In the genomic region with DNA sequence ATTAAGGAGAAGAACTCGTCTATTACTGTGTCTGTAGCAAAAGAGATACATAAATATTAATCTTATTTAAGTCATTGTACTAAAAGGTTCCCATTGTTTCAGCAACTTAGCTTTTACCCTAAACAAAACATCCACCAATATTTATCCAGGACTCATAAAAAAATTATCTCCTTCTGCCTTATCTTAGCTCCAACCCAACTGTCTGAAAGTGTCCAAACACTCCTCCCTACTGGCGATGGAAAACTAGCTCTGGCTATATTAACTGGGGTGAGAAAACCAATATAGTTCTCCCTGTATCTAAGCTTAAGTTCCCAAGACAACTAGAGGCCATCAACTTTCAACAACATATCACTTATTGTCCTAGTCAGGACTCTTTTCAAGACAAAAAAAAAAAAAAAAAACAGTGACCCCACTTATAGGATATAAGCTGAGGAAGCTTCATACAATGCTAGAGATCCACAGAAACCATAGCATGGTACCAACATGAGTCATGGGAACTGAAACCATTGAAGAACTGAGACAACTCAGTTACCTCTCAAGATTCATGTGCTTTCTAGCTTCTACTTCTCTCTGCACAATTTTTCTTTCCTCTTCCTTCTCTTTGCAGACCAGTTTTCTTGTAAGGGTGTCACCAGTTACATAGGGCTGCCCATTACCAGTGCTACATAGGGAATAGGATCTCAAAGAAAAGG, we compare ENCODE assay signal across 11 cellular contexts.
DNase-seq lines count a peak whose midpoint lies in the region; ATAC-seq and TF ChIP-seq lines count a peak whose summit lies in the region.
"Had no signal": no experiment of that assay in that cellular context is flagged by ENCODE, and none has a peak within 500 bp of the region (broad histone marks: within the 10 kb centered on the region; RNA-seq: fewer than 3 reads in every experiment).

No MANE protein-coding gene starts in this region.

- TF ChIP-seq CTCF in IMR-90 (conservative IDR thresholded peaks at IDR 0.05; ENCODE audit: low read depth, low read length), result no peak
- TF ChIP-seq CTCF in osteoblast (IDR thresholded peaks at IDR 0.05; ENCODE audit: extremely low read depth, low read depth, low read length), result no peak

- H3K27ac ChIP-seq in IMR-90 (ENCODE audit: insufficient read depth, low read length), result no peak overlapping the region
- H3K27ac ChIP-seq in osteoblast (ENCODE audit: low read depth, low read length), result peak overlapping the region; percentile 26
- no peak overlapping the region for H3K27ac ChIP-seq in CD4-positive, alpha-beta memory T cell (ENCODE audit: low read depth, low read length)
- H3K27ac ChIP-seq: cardiac muscle cell, SK-N-MC had no signal

- H2BK120ac ChIP-seq in IMR-90 (ENCODE audit: low read depth, low read length), result peak overlapping the region; percentile 88

- H3K14ac ChIP-seq in IMR-90 (replicated peaks; ENCODE audit: low read depth, low read length), result peak overlapping the region; percentile 56

- no peak overlapping the region for H3K4me3 Mint-ChIP-seq in activated CD8-positive, alpha-beta memory T cell treated with anti-CD3 and anti-CD28 coated beads, Interleukin-2, amount 10 ng/mL, durations not matched to agents 7 days and 5 days
- no peak overlapping the region for H3K4me3 Mint-ChIP-seq in CD4-positive, alpha-beta memory T cell

- H2BK20ac ChIP-seq in IMR-90 (ENCODE audit: low read depth, low read length), result peak overlapping the region; percentile 89

- peak overlapping the region in 1 of 2 experiments; percentile 63; a peak in 2 of 4 replicates for H4K8ac ChIP-seq in IMR-90 (ENCODE audit: low read depth in 2 of 2, low read length in 2 of 2)

- POLR2A ChIA-PET in IMR-90 (lab: Charles Lee; ENCODE audit: unreplicated experiment), result no interaction called here
- POLR2A ChIA-PET in CD4-positive, alpha-beta memory T cell (lab: Charles Lee; ENCODE audit: partially characterized antibody), result interaction anchor here (1.0 kb wide), 1 partner anchor 41 kb away, joined by 3 read pairs; no protein-coding TSS in a partner anchor

- peak overlapping the region; percentile 78; the same call in 1 of the 2 replicates for H3K18ac ChIP-seq in IMR-90 (ENCODE audit: low read depth, low read length)

- peak; percentile 56 for ATAC-seq in activated CD8-positive, alpha-beta memory T cell treated with anti-CD3 and anti-CD28 coated beads, Interleukin-2, amount 10 ng/mL, durations not matched to agents 7 days and 5 days
- ATAC-seq in HG02588 (IDR thresholded peaks at IDR 0.05; ENCODE audit: unreplicated experiment), result peak; percentile 88
- ATAC-seq in IMR-90 (ENCODE audit: low read depth), result no peak

- peak overlapping the region; percentile 26 for H3K27ac Mint-ChIP-seq in activated CD8-positive, alpha-beta memory T cell treated with anti-CD3 and anti-CD28 coated beads, Interleukin-2, amount 10 ng/mL, durations not matched to agents 7 days and 5 days
- no peak overlapping the region for H3K27ac Mint-ChIP-seq in CD4-positive, alpha-beta memory T cell

- H2BK15ac ChIP-seq in IMR-90 (ENCODE audit: low read depth, low read length), result peak overlapping the region; percentile 89

- H3K4me3 ChIP-seq in IMR-90 (ENCODE audit: insufficient read depth, low read depth, low read length), result no peak overlapping the region
- no peak overlapping the region for H3K4me3 ChIP-seq in osteoblast (ENCODE audit: insufficient read depth, low read length)
- H3K4me3 ChIP-seq in CD4-positive, alpha-beta memory T cell (ENCODE audit: low read length in 2 of 2), result no peak overlapping the region
- H3K4me3 ChIP-seq: cardiac muscle cell, SK-N-MC had no signal

- peaks cover 6% of the 10 kb centered on the region for H3K36me3 Mint-ChIP-seq in activated CD8-positive, alpha-beta memory T cell treated with anti-CD3 and anti-CD28 coated beads, Interleukin-2, amount 10 ng/mL, durations not matched to agents 7 days and 5 days
- H3K36me3 Mint-ChIP-seq in CD4-positive, alpha-beta memory T cell, result no peaks in the 10 kb centered on the region

- H3K9me3 ChIP-seq in IMR-90 (ENCODE audit: control insufficient read depth, insufficient read depth, low read length), result no peaks in the 10 kb centered on the region
- no peaks in the 10 kb centered on the region for H3K9me3 ChIP-seq in osteoblast (ENCODE audit: low read depth, low read length)
- H3K9me3 ChIP-seq in CD4-positive, alpha-beta memory T cell (ENCODE audit: control insufficient read depth in 1 of 2, low read length in 2 of 2), result no peaks in the 10 kb centered on the region

- H2AK9ac ChIP-seq in IMR-90 (replicated peaks; ENCODE audit: low read depth, low read length, poor library complexity), result no peak overlapping the region

- peak overlapping the region; percentile 71 for H2AK5ac ChIP-seq in IMR-90 (ENCODE audit: low read depth, low read length)

- no peak overlapping the region for H3K9ac ChIP-seq in IMR-90 (ENCODE audit: low read depth, low read length)

- H2AFZ ChIP-seq in IMR-90 (replicated peaks; ENCODE audit: low read length, poor library complexity), result no peak overlapping the region
- H2AFZ ChIP-seq in osteoblast (ENCODE audit: low read length), result peak overlapping the region; percentile 61

- WGBS in IMR-90 (ENCODE audit: extremely low coverage in 2 of 2, insufficient read length in 1 of 2), 2 experiments, result no CpG with 5 or more reads among the region's 2 CpGs

- no peak overlapping the region for H3K56ac ChIP-seq in IMR-90 (ENCODE audit: extremely low read depth, insufficient read depth, low read length)

- intact Hi-C loops in IMR-90 (cut with micrococcal nuclease), result no loop called here
- intact Hi-C loops in CD4-positive, alpha-beta memory T cell (cut with micrococcal nuclease), result no loop called here

- peak overlapping the region; percentile 61 for H2BK5ac ChIP-seq in IMR-90 (ENCODE audit: low read depth, low read length, poor library complexity, severe bottlenecking)

- DNase-seq in activated CD8-positive, alpha-beta memory T cell treated with anti-CD3 and anti-CD28 coated beads, Interleukin-2, amount 10 ng/mL, durations not matched to agents 7 days and 5 days, result no peak
- DNase-seq in activated CD8-positive, alpha-beta memory T cell treated with anti-CD3 and anti-CD28 coated beads for 24 hours, result no peak
- DNase-seq in IMR-90 (peak; percentile 54), osteoblast (ENCODE audit: insufficient read length, low spot score, missing footprints) (no peak), NCI-H1436 treated with DMSO at 0.1 percent for 48 hours (lab: John Stamatoyannopoulos, UW) (no peak), DMS153 (lab: John Stamatoyannopoulos, UW) (no peak)
- DNase-seq in CD4-positive, alpha-beta memory T cell, result no peak
- DNase-seq: kidney had no signal

- H3K36me3 ChIP-seq in IMR-90 (ENCODE audit: control insufficient read depth, insufficient read depth, low read length) (no peaks in the 10 kb centered on the region), osteoblast (ENCODE audit: insufficient read depth, low read length) (no peaks in the 10 kb centered on the region)
- H3K36me3 ChIP-seq in CD4-positive, alpha-beta memory T cell (ENCODE audit: insufficient read depth, low read length), result no peaks in the 10 kb centered on the region
- H3K36me3 ChIP-seq: cardiac muscle cell had no signal

- no peak overlapping the region for H3K23ac ChIP-seq in IMR-90 (ENCODE audit: low read depth, low read length)

- H3K27me3 ChIP-seq in IMR-90 (ENCODE audit: control insufficient read depth, insufficient read depth, low read length) (no peaks in the 10 kb centered on the region), osteoblast (ENCODE audit: insufficient read depth, low read length) (no peaks in the 10 kb centered on the region)
- H3K27me3 ChIP-seq in CD4-positive, alpha-beta memory T cell (ENCODE audit: insufficient read depth, low read length), result no peaks in the 10 kb centered on the region
- H3K27me3 ChIP-seq: cardiac muscle cell had no signal

- peaks cover 10% of the 10 kb centered on the region; the same call in 1 of the 2 replicates for H3K4me1 ChIP-seq in IMR-90 (ENCODE audit: control insufficient read depth, insufficient read depth, low read length)
- peaks cover 49% of the 10 kb centered on the region for H3K4me1 ChIP-seq in osteoblast (ENCODE audit: insufficient read depth, low read length)
- H3K4me1 ChIP-seq in CD4-positive, alpha-beta memory T cell (ENCODE audit: insufficient read depth, low read length), result peaks cover 28% of the 10 kb centered on the region

- peak overlapping the region; percentile 67; the same call in 1 of the 2 replicates for H4K5ac ChIP-seq in IMR-90 (ENCODE audit: low read depth, low read length)

- peaks cover 0 to 10% of the 10 kb centered on the region in 2 experiments; a peak in 3 of 4 replicates for H3K79me1 ChIP-seq in IMR-90 (ENCODE audit: low read depth in 1 of 2, low read length in 2 of 2)

- no peak overlapping the region for H3K4me2 ChIP-seq in IMR-90 (ENCODE audit: low read depth, low read length)
- H3K4me2 ChIP-seq in osteoblast (ENCODE audit: insufficient read depth, low read length), result no peak overlapping the region

- H4K91ac ChIP-seq in IMR-90 (ENCODE audit: insufficient read depth, low read depth, low read length), result peak overlapping the region; percentile 66

- H3K27me3 Mint-ChIP-seq in activated CD8-positive, alpha-beta memory T cell treated with anti-CD3 and anti-CD28 coated beads, Interleukin-2, amount 10 ng/mL, durations not matched to agents 7 days and 5 days, result no peaks in the 10 kb centered on the region
- no peaks in the 10 kb centered on the region for H3K27me3 Mint-ChIP-seq in CD4-positive, alpha-beta memory T cell

- TF ChIP-seq RAD21 in IMR-90 (IDR thresholded peaks at IDR 0.05; ENCODE audit: low read length), result no peak

- CTCF ChIA-PET in activated CD8-positive, alpha-beta memory T cell treated with anti-CD3 and anti-CD28 coated beads, Interleukin-2, amount 10 ng/mL, durations not matched to agents 7 days and 5 days (lab: Charles Lee), result interaction anchor here (0.6 to 1.5 kb wide), 7 partner anchors 8 to 65 kb away, joined by 3 to 6 read pairs (median 3); no protein-coding TSS in a partner anchor
- CTCF ChIA-PET in IMR-90 (lab: Yijun Ruan, JAX), result interaction anchor here (1.0 to 1.5 kb wide), 2 partner anchors 15 to 19 kb away, joined by 3 to 4 read pairs; no protein-coding TSS in a partner anchor
- CTCF ChIA-PET in CD4-positive, alpha-beta memory T cell (lab: Charles Lee; ENCODE audit: partially characterized antibody), result no interaction called here

- no peak for TF ChIP-seq POLR2A in IMR-90 (IDR thresholded peaks at IDR 0.05; ENCODE audit: low read depth, low read length)

- H3K4ac ChIP-seq in IMR-90 (ENCODE audit: low read depth, low read length), result peak overlapping the region; percentile 80; the same call in 1 of the 2 replicates

- H3K79me2 ChIP-seq in osteoblast (ENCODE audit: insufficient read depth, low read length), result no peaks in the 10 kb centered on the region

- H3K9me3 Mint-ChIP-seq in activated CD8-positive, alpha-beta memory T cell treated with anti-CD3 and anti-CD28 coated beads, Interleukin-2, amount 10 ng/mL, durations not matched to agents 7 days and 5 days (ENCODE audit: low read depth), result no peaks in the 10 kb centered on the region
- H3K9me3 Mint-ChIP-seq in CD4-positive, alpha-beta memory T cell, result peaks cover 0 to 2% (median 0%) of the 10 kb centered on the region in 8 donors

- peaks cover 48% of the 10 kb centered on the region for H3K4me1 Mint-ChIP-seq in activated CD8-positive, alpha-beta memory T cell treated with anti-CD3 and anti-CD28 coated beads, Interleukin-2, amount 10 ng/mL, durations not matched to agents 7 days and 5 days
- H3K4me1 Mint-ChIP-seq in CD4-positive, alpha-beta memory T cell, result peaks cover 24 to 51% (median 37%) of the 10 kb centered on the region in 4 donors

- dilution Hi-C loops in IMR-90 (cut with HindIII; ENCODE audit: low sequenced_read_pairs, unreplicated experiment), result no loop called here

- peaks cover 9% of the 10 kb centered on the region; the same call in 1 of the 2 replicates for H3K9me1 ChIP-seq in IMR-90 (ENCODE audit: insufficient read depth, low read length)

- in situ Hi-C loops in IMR-90 (cut with MboI; ENCODE audit: low sequenced_read_pairs), result no loop called here

- no TSS peak for BruUV-seq in IMR-90 (replicated peaks; lab: Mats Ljungman, UMichigan)

- H4K20me1 ChIP-seq in IMR-90 (ENCODE audit: insufficient read depth, low read length), result no peaks in the 10 kb centered on the region
- no peaks in the 10 kb centered on the region for H4K20me1 ChIP-seq in osteoblast (ENCODE audit: insufficient read depth, low read length)
